In genomic region chr2:22795467-22795866, GRCh38 we compare ENCODE assay signal across 23 cellular contexts.
"Had no signal": no experiment of that assay in that cellular context is flagged by ENCODE, and none has a peak within 500 bp of the region (broad histone marks: within the 10 kb centered on the region; RNA-seq: fewer than 3 reads in every experiment).

No MANE protein-coding gene starts in this region.

- H3K27ac ChIP-seq: left ventricle myocardium inferior, pancreas, thoracic aorta, vagina had no signal

- H3K4me1 ChIP-seq: left ventricle myocardium inferior, pancreas, vagina had no signal

- H3K36me3 Mint-ChIP-seq: activated CD4-positive, alpha-beta memory T cell treated with anti-CD3 and anti-CD28 coated beads for 36 hours; activated naive CD8-positive, alpha-beta T cell treated with anti-CD3 and anti-CD28 coated beads, Interleukin-2, amount 10 ng/mL, durations not matched to agents 7 days and 5 days; natural killer cell treated with Interleukin-12 subunit alpha and Interleukin-12 subunit beta and Interleukin-15 and Interleukin-18, amount 100 ng/mL, for 72 hours; type B pancreatic cell had no signal

- H3K4me1 Mint-ChIP-seq: activated naive CD8-positive, alpha-beta T cell treated with anti-CD3 and anti-CD28 coated beads, Interleukin-2, amount 10 ng/mL, durations not matched to agents 7 days and 5 days had no signal

- H3K27ac Mint-ChIP-seq: activated CD4-positive, alpha-beta memory T cell treated with anti-CD3 and anti-CD28 coated beads for 36 hours; activated naive CD4-positive, alpha-beta T cell treated with anti-CD3 and anti-CD28 coated beads for 36 hours; activated naive CD8-positive, alpha-beta T cell treated with anti-CD3 and anti-CD28 coated beads, Interleukin-2, amount 10 ng/mL, durations not matched to agents 7 days and 5 days; activated T-cell treated with anti-CD3 and anti-CD28 coated beads, Interleukin-2, amount 50 U/mL, for 72 hours; natural killer cell treated with Interleukin-12 subunit alpha and Interleukin-12 subunit beta and Interleukin-15 and Interleukin-18, amount 100 ng/mL, for 72 hours; type B pancreatic cell had no signal

- ATAC-seq: activated T-cell treated with anti-CD3 and anti-CD28 coated beads, Interleukin-2, amount 50 U/mL, for 72 hours; natural killer cell treated with Interleukin-12 subunit alpha and Interleukin-12 subunit beta and Interleukin-15 and Interleukin-18, amount 100 ng/mL, for 72 hours; pancreas; right cardiac atrium had no signal

- H3K36me3 ChIP-seq: left ventricle myocardium inferior, pancreas, thoracic aorta, vagina had no signal

- H3K4me3 Mint-ChIP-seq: activated CD4-positive, alpha-beta memory T cell treated with anti-CD3 and anti-CD28 coated beads for 36 hours; activated naive CD4-positive, alpha-beta T cell treated with anti-CD3 and anti-CD28 coated beads for 36 hours; activated naive CD8-positive, alpha-beta T cell treated with anti-CD3 and anti-CD28 coated beads, Interleukin-2, amount 10 ng/mL, durations not matched to agents 7 days and 5 days; activated T-cell treated with anti-CD3 and anti-CD28 coated beads, Interleukin-2, amount 50 U/mL, for 72 hours; natural killer cell treated with Interleukin-12 subunit alpha and Interleukin-12 subunit beta and Interleukin-15 and Interleukin-18, amount 100 ng/mL, for 72 hours; type B pancreatic cell had no signal

- H3K9me3 ChIP-seq: left ventricle myocardium inferior, pancreas, thoracic aorta, vagina had no signal

- DNase-seq: activated CD4-positive, alpha-beta memory T cell treated with anti-CD3 and anti-CD28 coated beads for 36 hours; activated CD4-positive, alpha-beta T cell treated with anti-CD3 and anti-CD28 coated beads for 48 hours; activated CD4-positive, CD25-positive, alpha-beta regulatory T cell; activated effector memory CD4-positive, alpha-beta T cell treated with Interleukin-2 at 50 U/mL for 16 hours; activated naive CD4-positive, alpha-beta T cell treated with anti-CD3 and anti-CD28 coated beads for 36 hours; activated naive CD8-positive, alpha-beta T cell treated with anti-CD3 and anti-CD28 coated beads, Interleukin-2, amount 10 ng/mL, durations not matched to agents 7 days and 5 days; activated T-cell treated with anti-CD3 and anti-CD28 coated beads, Interleukin-2, amount 50 U/mL, for 72 hours; amygdala; erythroblast; foreskin fibroblast; left ventricle myocardium inferior; mammary epithelial cell; midbrain; pancreas; right cardiac atrium; stimulated activated CD4-positive, alpha-beta T cell treated with anti-CD3 and anti-CD28 coated beads, Interleukin-4, amount 100 ng/mL, for 24 hours; stimulated activated naive CD4-positive, alpha-beta T cell treated with Interleukin-2 at 50 U/mL for 16 hours; T-helper 9 cell had no signal

- FAIRE-seq: endometrium, pancreas had no signal

- H3K27me3 ChIP-seq: pancreas, vagina had no signal

- H3K9me3 Mint-ChIP-seq: activated CD4-positive, alpha-beta memory T cell treated with anti-CD3 and anti-CD28 coated beads for 36 hours; type B pancreatic cell had no signal

- H3K27me3 Mint-ChIP-seq: activated CD4-positive, alpha-beta memory T cell treated with anti-CD3 and anti-CD28 coated beads for 36 hours; activated naive CD8-positive, alpha-beta T cell treated with anti-CD3 and anti-CD28 coated beads, Interleukin-2, amount 10 ng/mL, durations not matched to agents 7 days and 5 days; natural killer cell treated with Interleukin-12 subunit alpha and Interleukin-12 subunit beta and Interleukin-15 and Interleukin-18, amount 100 ng/mL, for 72 hours had no signal

- H3K4me3 ChIP-seq: left ventricle myocardium inferior, pancreas, thoracic aorta, vagina had no signal
